ENCODE assay signal across 32 cellular contexts in genomic region chr15:79082363-79083070, GRCh38. TPM values are rescaled to one million over a fixed set of nuclear protein-coding genes. Genes with fewer than 3 reads are reported as not detected.
"Had no signal": no experiment of that assay in that cellular context is flagged by ENCODE, and none has a peak within 500 bp of the region (broad histone marks: within the 10 kb centered on the region; RNA-seq: fewer than 3 reads in every experiment).

No MANE protein-coding gene starts in this region.

- DNase-seq: activated B cell treated with CpG ODN at 0.5 μM for 24 hours; activated CD4-positive, alpha-beta T cell treated with anti-CD3 and anti-CD28 coated beads for 4 hours; activated CD4-positive, alpha-beta T cell treated with anti-CD3 and anti-CD28 coated beads, Interleukin-2, amount 50 U/mL, for 1 hour; activated CD4-positive, CD25-positive, alpha-beta regulatory T cell treated with anti-CD3 and anti-CD28 coated beads, Interleukin-2, amount 50 U/mL, for 72 hours; activated CD8-positive, alpha-beta memory T cell treated with anti-CD3 and anti-CD28 coated beads, Interleukin-2, amount 50 U/mL, for 4 hours; activated gamma-delta T cell; activated naive CD4-positive, alpha-beta T cell treated with Interleukin-2 at 50 U/mL for 16 hours; activated naive CD8-positive, alpha-beta T cell treated with anti-CD3 and anti-CD28 coated beads, Interleukin-2, amount 10 ng/mL, durations not matched to agents 7 days and 5 days; activated T-cell treated with anti-CD3 and anti-CD28 coated beads for 4 hours; activated T-cell treated with anti-CD3 and anti-CD28 coated beads, Interleukin-2, amount 50 U/mL, for 4 hours; amygdala; caudate nucleus; cerebellar nuclear complex; NCI-H1092 treated with DMSO at 0.1 percent for 48 hours; NCI-H1417; NCI-H146; NCI-H1930; NCI-H2081 treated with DMSO at 0.1 percent for 48 hours; NCI-H345; NCI-H524 treated with DMSO at 0.1 percent for 48 hours; SIG-M5; T-helper 1 cell; T-helper 2 cell; T-helper 9 cell had no signal

- H3K27ac Mint-ChIP-seq: activated B cell treated with CpG ODN at 0.5 μM for 24 hours; activated CD4-positive, alpha-beta memory T cell treated with anti-CD3 and anti-CD28 coated beads for 36 hours; activated naive CD4-positive, alpha-beta T cell treated with anti-CD3 and anti-CD28 coated beads, Interleukin-2, amount 50 U/mL, for 24 hours; activated naive CD8-positive, alpha-beta T cell treated with anti-CD3 and anti-CD28 coated beads, Interleukin-2, amount 10 ng/mL, durations not matched to agents 7 days and 5 days had no signal

- H3K4me1 ChIP-seq: ascending aorta had no signal

- ATAC-seq: activated T-cell treated with anti-CD3 and anti-CD28 coated beads, Interleukin-2, amount 50 U/mL, for 4 hours; Panc1; SK-N-SH treated with all-trans-retinoic acid at 6 μM for 48 hours had no signal

- H3K4me3 Mint-ChIP-seq: activated B cell treated with CpG ODN at 0.5 μM for 24 hours; activated CD4-positive, alpha-beta memory T cell treated with anti-CD3 and anti-CD28 coated beads for 36 hours; activated naive CD4-positive, alpha-beta T cell treated with anti-CD3 and anti-CD28 coated beads, Interleukin-2, amount 50 U/mL, for 24 hours; activated naive CD8-positive, alpha-beta T cell treated with anti-CD3 and anti-CD28 coated beads, Interleukin-2, amount 10 ng/mL, durations not matched to agents 7 days and 5 days; activated T-cell treated with anti-CD3 and anti-CD28 coated beads, Interleukin-2, amount 50 U/mL, for 4 hours had no signal

- H3K9ac ChIP-seq: KMS-11 had no signal

- H3K9me3 ChIP-seq: ascending aorta had no signal

- H3K4me1 Mint-ChIP-seq: activated naive CD4-positive, alpha-beta T cell treated with anti-CD3 and anti-CD28 coated beads, Interleukin-2, amount 50 U/mL, for 24 hours had no signal

- H3K9me3 Mint-ChIP-seq: activated B cell treated with CpG ODN at 0.5 μM for 24 hours; activated CD4-positive, alpha-beta memory T cell treated with anti-CD3 and anti-CD28 coated beads for 36 hours; activated naive CD4-positive, alpha-beta T cell treated with anti-CD3 and anti-CD28 coated beads, Interleukin-2, amount 50 U/mL, for 24 hours; activated T-cell treated with anti-CD3 and anti-CD28 coated beads, Interleukin-2, amount 50 U/mL, for 4 hours had no signal

- H3K4me2 ChIP-seq: KMS-11 had no signal

- H3K4me3 ChIP-seq: ascending aorta had no signal

- H3K36me3 ChIP-seq: ascending aorta had no signal

- H3K27ac ChIP-seq: ascending aorta, KMS-11, VCaP had no signal

- H3K36me3 Mint-ChIP-seq: activated CD4-positive, alpha-beta memory T cell treated with anti-CD3 and anti-CD28 coated beads for 36 hours; activated naive CD4-positive, alpha-beta T cell treated with anti-CD3 and anti-CD28 coated beads, Interleukin-2, amount 50 U/mL, for 24 hours; activated naive CD8-positive, alpha-beta T cell treated with anti-CD3 and anti-CD28 coated beads, Interleukin-2, amount 10 ng/mL, durations not matched to agents 7 days and 5 days had no signal

- H3K27me3 ChIP-seq: ascending aorta had no signal

RNA-seq across cellular contexts. Expression of gene RASGRF1, which starts 8.1 kb away (rescaled TPM):
- total RNA-seq: activated naive CD8-positive, alpha-beta T cell treated with anti-CD3 and anti-CD28 coated beads, Interleukin-2, amount 10 ng/mL, durations not matched to agents 7 days and 5 days; ascending aorta; NCI-H460 had no signal
